8 cellular contexts compared by ENCODE assay signal in the genomic region with DNA sequence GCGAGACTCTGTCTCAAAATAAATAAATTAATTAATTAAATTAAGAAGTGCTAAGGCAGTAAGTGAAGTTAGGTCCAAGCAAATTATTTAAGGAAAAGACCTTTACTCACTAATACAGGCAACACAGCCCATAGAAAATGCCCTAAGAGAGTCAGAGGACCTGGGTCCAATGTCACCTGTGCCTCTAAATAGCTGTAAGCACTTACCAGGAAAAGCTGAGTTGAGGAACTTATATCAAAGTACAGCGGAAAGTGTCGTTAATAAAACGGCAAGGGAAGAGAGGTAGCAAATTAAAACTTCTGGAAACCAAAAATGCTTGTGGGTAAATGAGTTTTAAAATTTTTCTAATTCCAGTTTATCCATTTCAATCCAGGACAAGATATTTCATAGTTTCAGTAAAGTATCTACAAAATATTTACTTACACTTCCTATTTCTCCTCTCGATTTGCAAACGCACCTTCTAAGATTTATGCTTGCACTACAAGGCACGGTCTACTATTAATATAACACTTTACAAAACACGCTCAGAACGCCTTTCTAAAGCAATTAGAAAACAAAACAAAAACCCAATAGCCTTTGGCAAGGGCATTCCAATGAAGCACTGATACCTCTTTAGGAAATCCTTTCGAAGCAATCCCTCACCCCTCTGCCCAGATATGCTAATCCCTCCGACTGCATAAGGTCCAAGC.
DNase-seq lines count a peak whose midpoint lies in the region; ATAC-seq and TF ChIP-seq lines count a peak whose summit lies in the region.

No MANE protein-coding gene starts in this region.

- H3K36me3 Mint-ChIP-seq in activated naive CD4-positive, alpha-beta T cell treated with anti-CD3 and anti-CD28 coated beads, Interleukin-2, amount 10 ng/mL, durations not matched to agents 7 days and 5 days = peaks cover 8% of the 10 kb centered on the region

- ATAC-seq in HG02610 (IDR thresholded peaks at IDR 0.05; ENCODE audit: unreplicated experiment) = no peak

- no peak for DNase-seq in activated naive CD4-positive, alpha-beta T cell treated with anti-CD3 and anti-CD28 coated beads, Interleukin-2, amount 10 ng/mL, durations not matched to agents 7 days and 5 days
- no peak for DNase-seq in activated naive CD4-positive, alpha-beta T cell treated with Interleukin-2 at 50 U/mL for 16 hours
- peak; percentile 6 for DNase-seq in germinal center (ENCODE audit: low spot score)
- no peak for DNase-seq in skeletal muscle cell (ENCODE audit: low read depth)
- no peak for DNase-seq in DMS153 treated with DMSO at 0.1 percent for 48 hours (lab: John Stamatoyannopoulos, UW; ENCODE audit: unreplicated experiment)
- DNase-seq in HUDEP-2 (lab: John Stamatoyannopoulos, UW; ENCODE audit: unreplicated experiment in 76 of 76) = no peak

- peaks cover 4% of the 10 kb centered on the region for H3K27me3 Mint-ChIP-seq in activated naive CD4-positive, alpha-beta T cell treated with anti-CD3 and anti-CD28 coated beads, Interleukin-2, amount 10 ng/mL, durations not matched to agents 7 days and 5 days

- H3K4me3 ChIP-seq in skeletal muscle cell (ENCODE audit: low read depth, low read length) = peak overlapping the region; percentile 84

- peak overlapping the region; percentile 94 for H3K4me3 Mint-ChIP-seq in activated naive CD4-positive, alpha-beta T cell treated with anti-CD3 and anti-CD28 coated beads, Interleukin-2, amount 10 ng/mL, durations not matched to agents 7 days and 5 days

- CTCF ChIA-PET in activated naive CD4-positive, alpha-beta T cell treated with anti-CD3 and anti-CD28 coated beads, Interleukin-2, amount 10 ng/mL, durations not matched to agents 7 days and 5 days (lab: Charles Lee) = interaction anchor here (0.9 to 2.1 kb wide), 8 partner anchors 18 to 577 kb away, joined by 3 to 7 read pairs (median 5); no protein-coding TSS in a partner anchor

- no peak for TF ChIP-seq CTCF in VCaP (conservative IDR thresholded peaks at IDR 0.05)

- H3K9me3 Mint-ChIP-seq in activated naive CD4-positive, alpha-beta T cell treated with anti-CD3 and anti-CD28 coated beads, Interleukin-2, amount 10 ng/mL, durations not matched to agents 7 days and 5 days = no peaks in the 10 kb centered on the region

- H3K4me1 Mint-ChIP-seq in activated naive CD4-positive, alpha-beta T cell treated with anti-CD3 and anti-CD28 coated beads, Interleukin-2, amount 10 ng/mL, durations not matched to agents 7 days and 5 days = peaks cover 43% of the 10 kb centered on the region

- peak overlapping the region; percentile 87 for H3K27ac Mint-ChIP-seq in activated naive CD4-positive, alpha-beta T cell treated with anti-CD3 and anti-CD28 coated beads, Interleukin-2, amount 10 ng/mL, durations not matched to agents 7 days and 5 days

- H3K27ac ChIP-seq in VCaP = peak overlapping the region; percentile 96
